ENCODE assay signal across 17 cellular contexts in the genomic region with DNA sequence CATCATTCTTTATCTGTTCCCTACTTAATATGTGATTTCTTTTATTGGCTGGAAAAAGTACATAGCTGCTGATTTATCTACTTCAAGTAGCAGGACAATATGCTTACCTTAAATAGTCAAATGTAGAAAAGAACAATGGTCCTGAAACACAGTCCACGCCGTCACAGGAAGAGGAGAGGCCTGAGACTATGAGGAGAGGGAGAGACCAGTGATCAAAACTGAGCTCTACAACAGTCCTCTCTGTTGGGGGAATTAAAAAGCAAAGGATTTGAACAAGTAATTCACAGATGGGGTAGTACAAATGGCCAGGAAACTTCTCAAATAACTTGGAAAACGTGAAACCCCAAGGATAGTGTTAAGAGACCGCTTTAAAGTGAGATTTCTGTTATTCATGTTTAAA. TPM values are rescaled to one million over a fixed set of nuclear protein-coding genes. Genes with fewer than 3 reads are reported as not detected.
DNase-seq lines count a peak whose midpoint lies in the region; ATAC-seq and TF ChIP-seq lines count a peak whose summit lies in the region.
"Had no signal": no experiment of that assay in that cellular context is flagged by ENCODE, and none has a peak within 500 bp of the region (broad histone marks: within the 10 kb centered on the region; RNA-seq: fewer than 3 reads in every experiment).

No MANE protein-coding gene starts in this region.

- no peak overlapping the region for H3K9ac ChIP-seq in mammary epithelial cell (ENCODE audit: insufficient read depth, low read length)
- H3K9ac ChIP-seq in subcutaneous abdominal adipose tissue (ENCODE audit: low read length in 5 of 5): peak overlapping the region in 3 of 5 donors; percentile 40 to 80 (median 64)

- TF ChIP-seq CTCF in mammary epithelial cell (conservative IDR thresholded peaks at IDR 0.05 in 1 of 2, IDR thresholded peaks at IDR 0.05 in 1 of 2; ENCODE audit: extremely low read depth in 1 of 2, insufficient read depth in 1 of 2, low read depth in 1 of 2, low read length in 2 of 2) (no peak), MCF 10A (IDR thresholded peaks at IDR 0.05; ENCODE audit: unreplicated experiment) (no peak)

- no peaks in the 10 kb centered on the region for H3K9me3 Mint-ChIP-seq in MCF 10A (ENCODE audit: unreplicated experiment)
- H3K9me3 Mint-ChIP-seq: activated B cell treated with CpG ODN at 0.5 μM for 24 hours; activated naive CD8-positive, alpha-beta T cell treated with anti-CD3 and anti-CD28 coated beads, Interleukin-2, amount 10 ng/mL, durations not matched to agents 7 days and 5 days; activated T-helper 1 cell treated with anti-CD3 and anti-CD28 coated beads, Interleukin-12 subunit alpha, Interleukin-12 subunit beta, Interleukin-2, Interleukin-4 antibody, amounts not matched to agents 30 ng/mL and 10 ng/mL and 1 ng/mL, durations not matched to agents 14 hours and 24 hours and 36 hours; effector memory CD8-positive, alpha-beta T cell; stimulated activated memory B cell treated with anti-CD40 and anti-IgM and Interleukin-4, amounts not matched to agents 10 μg/mL and 1 μg/mL and 100 μg/mL, for 72 hours had no signal

- H3K4me1 ChIP-seq in mammary epithelial cell (ENCODE audit: insufficient read depth, low read length) (no peaks in the 10 kb centered on the region), subcutaneous abdominal adipose tissue (ENCODE audit: control insufficient read depth in 5 of 5, insufficient read depth in 5 of 5, low read length in 5 of 5) (peaks cover 0 to 17% (median 14%) of the 10 kb centered on the region in 5 donors)

- H3K36me3 ChIP-seq in mammary epithelial cell (ENCODE audit: insufficient read depth, low read length) (no peaks in the 10 kb centered on the region), subcutaneous abdominal adipose tissue (ENCODE audit: control insufficient read depth in 5 of 5, insufficient read depth in 5 of 5, low read length in 5 of 5) (no peaks in the 10 kb centered on the region)
- H3K36me3 ChIP-seq: cardiac muscle cell, ovary, upper lobe of left lung had no signal

- peaks cover 5% of the 10 kb centered on the region for H3K4me1 Mint-ChIP-seq in MCF 10A (ENCODE audit: insufficient read depth, unreplicated experiment)
- H3K4me1 Mint-ChIP-seq: activated B cell treated with CpG ODN at 0.5 μM for 24 hours had no signal

- peak overlapping the region; percentile 55 for H2AFZ ChIP-seq in mammary epithelial cell (ENCODE audit: low read depth, low read length)

- H3K36me3 Mint-ChIP-seq in MCF 10A (ENCODE audit: insufficient read depth, unreplicated experiment): no peaks in the 10 kb centered on the region
- H3K36me3 Mint-ChIP-seq: activated naive CD8-positive, alpha-beta T cell treated with anti-CD3 and anti-CD28 coated beads, Interleukin-2, amount 10 ng/mL, durations not matched to agents 7 days and 5 days; stimulated activated memory B cell treated with anti-CD40 and anti-IgM and Interleukin-4, amounts not matched to agents 10 μg/mL and 1 μg/mL and 100 μg/mL, for 72 hours had no signal

- no peak for ATAC-seq in GM18511 (IDR thresholded peaks at IDR 0.05; ENCODE audit: unreplicated experiment)

- no peak overlapping the region for H3K4me3 Mint-ChIP-seq in MCF 10A (ENCODE audit: unreplicated experiment)
- H3K4me3 Mint-ChIP-seq: activated B cell treated with CpG ODN at 0.5 μM for 24 hours; activated CD8-positive, alpha-beta T cell treated with anti-CD3 and anti-CD28 coated beads, Interleukin-2, amount 10 ng/mL, durations not matched to agents 7 days and 5 days; activated naive CD8-positive, alpha-beta T cell treated with anti-CD3 and anti-CD28 coated beads, Interleukin-2, amount 10 ng/mL, durations not matched to agents 7 days and 5 days; activated T-helper 1 cell treated with anti-CD3 and anti-CD28 coated beads, Interleukin-12 subunit alpha, Interleukin-12 subunit beta, Interleukin-2, Interleukin-4 antibody, amounts not matched to agents 30 ng/mL and 10 ng/mL and 1 ng/mL, durations not matched to agents 14 hours and 24 hours and 36 hours; effector memory CD8-positive, alpha-beta T cell; stimulated activated memory B cell treated with anti-CD40 and anti-IgM and Interleukin-4, amounts not matched to agents 10 μg/mL and 1 μg/mL and 100 μg/mL, for 72 hours had no signal

- in situ Hi-C loops in mammary epithelial cell (cut with MboI; ENCODE audit: low sequenced_read_pairs in 2 of 2): loop anchor here (10.0 to 25.0 kb wide), 4 partner anchors 101 to 628 kb away; partner anchors contain the start of gene SCYGR5 (in 2 of the 2)

- POLR2A ChIA-PET in MCF 10A (lab: Yijun Ruan, JAX): interaction anchor here (0.7 to 2.0 kb wide), 6 partner anchors 61 to 360 kb away, joined by 3 to 18 read pairs (median 3); no protein-coding TSS in a partner anchor

- no peak for DNase-seq in mammary epithelial cell
- no peak for DNase-seq in MCF 10A (ENCODE audit: unreplicated experiment)
- DNase-seq in astrocyte of the hippocampus (ENCODE audit: low read depth, low spot score): peak; percentile 6
- DNase-seq in medulla oblongata (ENCODE audit: extremely low spot score): peak; percentile 8
- DNase-seq in stimulated activated naive CD4-positive, alpha-beta T cell (lab: John Stamatoyannopoulos, UW): no peak
- no peak for DNase-seq in AML-193 (lab: John Stamatoyannopoulos, UW)

- H3K79me2 ChIP-seq in mammary epithelial cell (ENCODE audit: insufficient read depth, low read length): no peaks in the 10 kb centered on the region

- no peaks in the 10 kb centered on the region for H4K20me1 ChIP-seq in mammary epithelial cell (ENCODE audit: insufficient read depth, low read length)

- intact Hi-C loops in mammary epithelial cell (cut with micrococcal nuclease) (loop anchor here (1.0 to 5.0 kb wide), 7 partner anchors 97 to 635 kb away; partner anchors contain the start of gene AGFG1), MCF 10A (cut with micrococcal nuclease) (loop anchor here (1.0 to 10.0 kb wide), 7 partner anchors 97 to 635 kb away; partner anchors contain the start of gene MFF)

- CTCF ChIA-PET in mammary epithelial cell (lab: Charles Lee; ENCODE audit: low non-redundant PET): interaction anchor here (2.0 kb wide), 1 partner anchor 108 kb away, joined by 14 read pairs; no protein-coding TSS in a partner anchor
- CTCF ChIA-PET in MCF 10A (lab: Yijun Ruan, JAX): interaction anchor here (0.5 to 4.6 kb wide), 56 partner anchors 9 to 632 kb away, joined by 3 to 143 read pairs (median 4); partner anchors contain the start of gene SCYGR5

- H3K27ac ChIP-seq in mammary epithelial cell (ENCODE audit: insufficient read depth, low read depth, low read length) (no peak overlapping the region), subcutaneous abdominal adipose tissue (ENCODE audit: low read depth, low read length) (peak overlapping the region; percentile 85)
- H3K27ac ChIP-seq: cardiac muscle cell, ovary had no signal

- H3K9me3 ChIP-seq in mammary epithelial cell (replicated peaks; ENCODE audit: insufficient read depth, low read length) (no peaks in the 10 kb centered on the region), subcutaneous abdominal adipose tissue (ENCODE audit: control insufficient read depth in 5 of 5, low read length in 5 of 5) (no peaks in the 10 kb centered on the region)
- H3K9me3 ChIP-seq: ovary, upper lobe of left lung had no signal

- dilution Hi-C loops in mammary epithelial cell (cut with HindIII; ENCODE audit: low sequenced_read_pairs): no loop called here

- no peaks in the 10 kb centered on the region for H3K27me3 ChIP-seq in mammary epithelial cell (ENCODE audit: insufficient read depth, low read length)
- H3K27me3 ChIP-seq in subcutaneous abdominal adipose tissue (ENCODE audit: control insufficient read depth in 5 of 5, insufficient read depth in 4 of 5, low read length in 5 of 5): no peaks in the 10 kb centered on the region
- H3K27me3 ChIP-seq: cardiac muscle cell, ovary, upper lobe of left lung had no signal

- H3K4me3 ChIP-seq in mammary epithelial cell (replicated peaks in 1 of 3; ENCODE audit: insufficient read depth in 1 of 3, low read depth in 2 of 3, low read length in 3 of 3): no peak overlapping the region
- H3K4me3 ChIP-seq in subcutaneous abdominal adipose tissue (ENCODE audit: low read depth in 1 of 5, low read length in 5 of 5): no peak overlapping the region
- H3K4me3 ChIP-seq: cardiac muscle cell, ovary, upper lobe of left lung had no signal

- H3K27me3 Mint-ChIP-seq in MCF 10A (ENCODE audit: insufficient read depth, unreplicated experiment): no peaks in the 10 kb centered on the region

- WGBS in mammary epithelial cell (ENCODE audit: low coverage, missing lambda C conversion rate): 80% methylated on average over 4 of the region's 4 CpGs

- no peak overlapping the region for H3K4me2 ChIP-seq in mammary epithelial cell (ENCODE audit: insufficient read depth, low read depth, low read length)

- no peak overlapping the region for H3K27ac Mint-ChIP-seq in MCF 10A (ENCODE audit: low read depth, unreplicated experiment)
- H3K27ac Mint-ChIP-seq: activated B cell treated with CpG ODN at 0.5 μM for 24 hours; activated CD8-positive, alpha-beta T cell treated with anti-CD3 and anti-CD28 coated beads, Interleukin-2, amount 10 ng/mL, durations not matched to agents 7 days and 5 days; activated naive CD8-positive, alpha-beta T cell treated with anti-CD3 and anti-CD28 coated beads, Interleukin-2, amount 10 ng/mL, durations not matched to agents 7 days and 5 days; activated T-helper 1 cell treated with anti-CD3 and anti-CD28 coated beads, Interleukin-12 subunit alpha, Interleukin-12 subunit beta, Interleukin-2, Interleukin-4 antibody, amounts not matched to agents 30 ng/mL and 10 ng/mL and 1 ng/mL, durations not matched to agents 14 hours and 24 hours and 36 hours; stimulated activated memory B cell treated with anti-CD40 and anti-IgM and Interleukin-4, amounts not matched to agents 10 μg/mL and 1 μg/mL and 100 μg/mL, for 72 hours had no signal

- BruUV-seq in mammary epithelial cell (replicated peaks; lab: Mats Ljungman, UMichigan) (no TSS peak), MCF 10A (replicated peaks; lab: Mats Ljungman, UMichigan) (no TSS peak)

RNA-seq across cellular contexts. Expression of gene SCYGR8, which starts 20.1 kb away (rescaled TPM):
- total RNA-seq in mammary epithelial cell (not detected), MCF 10A (2022) (not detected in 2 replicates)
- polyA plus RNA-seq in mammary epithelial cell: not detected
- not detected for polyA minus RNA-seq in mammary epithelial cell
- total RNA-seq: activated B cell treated with CpG ODN at 0.5 μM for 24 hours; activated CD8-positive, alpha-beta T cell treated with anti-CD3 and anti-CD28 coated beads, Interleukin-2, amount 10 ng/mL, durations not matched to agents 7 days and 5 days; activated naive CD8-positive, alpha-beta T cell treated with anti-CD3 and anti-CD28 coated beads, Interleukin-2, amount 10 ng/mL, durations not matched to agents 7 days and 5 days; activated T-helper 1 cell treated with anti-CD3 and anti-CD28 coated beads, Interleukin-12 subunit alpha, Interleukin-12 subunit beta, Interleukin-2, Interleukin-4 antibody, amounts not matched to agents 30 ng/mL and 10 ng/mL and 1 ng/mL, durations not matched to agents 14 hours and 24 hours and 36 hours; cardiac muscle cell; ovary; upper lobe of left lung had no signal
- polyA plus RNA-seq: cardiac muscle cell, ovary had no signal

RNA-seq across cellular contexts. Expression of gene SCYGR7, which starts 37.7 kb away (rescaled TPM):
- total RNA-seq in mammary epithelial cell (not detected), MCF 10A (2022) (not detected in 2 replicates)
- not detected for polyA plus RNA-seq in mammary epithelial cell
- not detected for polyA minus RNA-seq in mammary epithelial cell
- total RNA-seq: activated B cell treated with CpG ODN at 0.5 μM for 24 hours; activated CD8-positive, alpha-beta T cell treated with anti-CD3 and anti-CD28 coated beads, Interleukin-2, amount 10 ng/mL, durations not matched to agents 7 days and 5 days; activated naive CD8-positive, alpha-beta T cell treated with anti-CD3 and anti-CD28 coated beads, Interleukin-2, amount 10 ng/mL, durations not matched to agents 7 days and 5 days; activated T-helper 1 cell treated with anti-CD3 and anti-CD28 coated beads, Interleukin-12 subunit alpha, Interleukin-12 subunit beta, Interleukin-2, Interleukin-4 antibody, amounts not matched to agents 30 ng/mL and 10 ng/mL and 1 ng/mL, durations not matched to agents 14 hours and 24 hours and 36 hours; cardiac muscle cell; ovary; upper lobe of left lung had no signal
- polyA plus RNA-seq: cardiac muscle cell, ovary had no signal

RNA-seq across cellular contexts. Expression of gene SCYGR6, which starts 41.2 kb away (rescaled TPM):
- not detected for total RNA-seq in mammary epithelial cell
- not detected for polyA plus RNA-seq in mammary epithelial cell
- not detected for polyA minus RNA-seq in mammary epithelial cell
- not detected in 2 replicates for total RNA-seq in MCF 10A (2022)
- total RNA-seq: activated B cell treated with CpG ODN at 0.5 μM for 24 hours; activated CD8-positive, alpha-beta T cell treated with anti-CD3 and anti-CD28 coated beads, Interleukin-2, amount 10 ng/mL, durations not matched to agents 7 days and 5 days; activated naive CD8-positive, alpha-beta T cell treated with anti-CD3 and anti-CD28 coated beads, Interleukin-2, amount 10 ng/mL, durations not matched to agents 7 days and 5 days; activated T-helper 1 cell treated with anti-CD3 and anti-CD28 coated beads, Interleukin-12 subunit alpha, Interleukin-12 subunit beta, Interleukin-2, Interleukin-4 antibody, amounts not matched to agents 30 ng/mL and 10 ng/mL and 1 ng/mL, durations not matched to agents 14 hours and 24 hours and 36 hours; cardiac muscle cell; ovary; upper lobe of left lung had no signal
- polyA plus RNA-seq: cardiac muscle cell, ovary had no signal

RNA-seq across cellular contexts. Expression of gene CCL20, which starts 47.9 kb away (rescaled TPM):
- 1 to 10 TPM in 1 of 2 donors, under 1 TPM in 1; 0.33 to 1.2 TPM for total RNA-seq in mammary epithelial cell
- polyA plus RNA-seq in mammary epithelial cell: 0.50 TPM
- polyA minus RNA-seq in mammary epithelial cell: not detected
- total RNA-seq in MCF 10A (2022): 18.0 and 34.4 TPM in 2 replicates
- total RNA-seq: activated B cell treated with CpG ODN at 0.5 μM for 24 hours; activated CD8-positive, alpha-beta T cell treated with anti-CD3 and anti-CD28 coated beads, Interleukin-2, amount 10 ng/mL, durations not matched to agents 7 days and 5 days; activated naive CD8-positive, alpha-beta T cell treated with anti-CD3 and anti-CD28 coated beads, Interleukin-2, amount 10 ng/mL, durations not matched to agents 7 days and 5 days; cardiac muscle cell had no signal

RNA-seq across cellular contexts. Expression of gene SLC19A3, which starts 48.0 kb away (rescaled TPM):
- under 1 TPM; 0.35 to 0.83 TPM for total RNA-seq in mammary epithelial cell
- polyA plus RNA-seq in mammary epithelial cell: 0.08 TPM
- not detected for polyA minus RNA-seq in mammary epithelial cell
- total RNA-seq in MCF 10A (2022): not detected in 2 replicates
- total RNA-seq: activated B cell treated with CpG ODN at 0.5 μM for 24 hours; activated CD8-positive, alpha-beta T cell treated with anti-CD3 and anti-CD28 coated beads, Interleukin-2, amount 10 ng/mL, durations not matched to agents 7 days and 5 days; activated naive CD8-positive, alpha-beta T cell treated with anti-CD3 and anti-CD28 coated beads, Interleukin-2, amount 10 ng/mL, durations not matched to agents 7 days and 5 days; activated T-helper 1 cell treated with anti-CD3 and anti-CD28 coated beads, Interleukin-12 subunit alpha, Interleukin-12 subunit beta, Interleukin-2, Interleukin-4 antibody, amounts not matched to agents 30 ng/mL and 10 ng/mL and 1 ng/mL, durations not matched to agents 14 hours and 24 hours and 36 hours had no signal

Comparison
In these comparisons a context has a peak if more than half of its experiments do, and no peak if none do; other contexts are left out.
1. DNase-seq: peak in astrocyte of the hippocampus (single experiment) and medulla oblongata (single experiment); none in mammary epithelial cell (single experiment), MCF 10A (single experiment), stimulated activated naive CD4-positive, alpha-beta T cell (0 of 6) and AML-193 (0 of 2).